15 cellular contexts compared by ENCODE assay signal in the genomic region with DNA sequence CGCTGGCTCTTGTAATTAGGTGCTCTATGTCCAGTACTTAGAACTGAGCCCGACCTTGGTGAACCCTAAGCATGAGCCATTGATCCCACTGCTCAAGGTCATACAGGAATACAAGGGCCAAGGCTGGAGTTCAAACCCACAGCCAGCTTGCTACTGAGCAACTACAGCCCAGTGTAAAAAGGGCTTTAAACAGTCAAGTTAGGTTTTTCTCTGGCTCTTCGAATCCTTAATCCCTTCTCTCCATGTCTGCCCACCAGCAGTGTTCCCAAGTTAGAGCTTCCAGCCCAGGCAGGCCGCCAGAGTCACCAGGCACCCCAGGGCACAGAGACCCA.
"Had no signal": no experiment of that assay in that cellular context is flagged by ENCODE, and none has a peak within 500 bp of the region (broad histone marks: within the 10 kb centered on the region; RNA-seq: fewer than 3 reads in every experiment).

No MANE protein-coding gene starts in this region.

- DNase-seq: effector CD4-positive, alpha-beta T cell; endodermal cell; gastrocnemius medialis; heart right ventricle; hypothalamus; mucosa of descending colon; naive thymus-derived CD8-positive, alpha-beta T cell; right cardiac atrium; stimulated activated CD4-positive, alpha-beta T cell treated with anti-CD3 and anti-CD28 coated beads, Interleukin-2, amount 100 ng/mL, for 48 hours; stimulated activated CD8-positive, alpha-beta memory T cell treated with anti-CD3 and anti-CD28 coated beads, Interleukin-4, amount 100 ng/mL, for 48 hours; stimulated activated naive CD8-positive, alpha-beta T cell treated with anti-CD3 and anti-CD28 coated beads, Interleukin-15, Interleukin-2, amounts not matched to agents 100 U/mL and 50 U/mL, for 24 hours; uterus had no signal

- H3K27ac ChIP-seq: coronary artery, gastrocnemius medialis, heart right ventricle, thoracic aorta, uterus had no signal

- H3K4me2 ChIP-seq: smooth muscle cell had no signal

- H3K36me3 ChIP-seq: gastrocnemius medialis, heart right ventricle, thoracic aorta, uterus had no signal

- H3K9me3 ChIP-seq: gastrocnemius medialis, heart right ventricle, mucosa of descending colon, thoracic aorta, uterus had no signal

- H3K27me3 ChIP-seq: uterus had no signal

- H3K4me3 ChIP-seq: coronary artery, gastrocnemius medialis, heart right ventricle, mucosa of descending colon, smooth muscle cell, thoracic aorta, uterus had no signal

- ATAC-seq: gastrocnemius medialis; heart right ventricle; naive thymus-derived CD8-positive, alpha-beta T cell; right cardiac atrium; stimulated activated naive CD8-positive, alpha-beta T cell treated with anti-CD3 and anti-CD28 coated beads, Interleukin-15, Interleukin-2, amounts not matched to agents 100 U/mL and 50 U/mL, for 24 hours had no signal

- H3K4me1 ChIP-seq: gastrocnemius medialis, heart right ventricle, uterus had no signal
